ENCODE assay signal across 21 cellular contexts in genomic region chr1:47137178-47137577, GRCh38. TPM values are rescaled to one million over a fixed set of nuclear protein-coding genes. Genes with fewer than 3 reads are reported as not detected.
A peak's percentile ranks its signal among the peaks of the same experiment; 100 is the strongest.
DNase-seq lines count a peak whose midpoint lies in the region; ATAC-seq and TF ChIP-seq lines count a peak whose summit lies in the region.
"Had no signal": no experiment of that assay in that cellular context is flagged by ENCODE, and none has a peak within 500 bp of the region (broad histone marks: within the 10 kb centered on the region; RNA-seq: fewer than 3 reads in every experiment).

CYP4A22 (plus strand) TSS chr1:47137441; CDS start chr1:47137486, 45 bp downstream.

- H3K4me1 ChIP-seq in right lobe of liver (peaks cover 0 to 15% (median 3%) of the 10 kb centered on the region in 4 donors), neuronal stem cell (ENCODE audit: control insufficient read depth in 2 of 2, insufficient read depth in 1 of 2, low read depth in 1 of 2, low read length in 2 of 2) (no peaks in the 10 kb centered on the region), prostate gland (replicated peaks) (no peaks in the 10 kb centered on the region)
- H3K4me1 ChIP-seq: BE2C, BLaER1, Caco-2 had no signal

- peak within 1 kb of the TSS; percentile 57 for H3K23ac ChIP-seq in neuronal stem cell (ENCODE audit: low read depth, low read length, poor library complexity)

- no peak within 1 kb of the TSS for H4K8ac ChIP-seq in neuronal stem cell (ENCODE audit: low read depth, low read length)

- peak within 1 kb of the TSS; percentile 30 for H3K9ac ChIP-seq in neuronal stem cell (ENCODE audit: low read depth, low read length, poor library complexity)
- H3K9ac ChIP-seq: BLaER1 had no signal

- peak within 1 kb of the TSS in 1 of 3 donors; percentile 60 for H3K4me3 ChIP-seq in right lobe of liver
- H3K4me3 ChIP-seq in neuronal stem cell (ENCODE audit: low read length in 2 of 2): no peak within 1 kb of the TSS
- no peak within 1 kb of the TSS for H3K4me3 ChIP-seq in prostate gland
- H3K4me3 ChIP-seq: BLaER1 had no signal

- intact Hi-C loops in right lobe of liver (cut with DNase I) (no loop called here), prostate gland (cut with DNase I) (no loop called here)

- H3K79me1 ChIP-seq in neuronal stem cell (ENCODE audit: low read depth, low read length): no peaks in the 10 kb centered on the region

- no peak within 1 kb of the TSS for H3K27ac Mint-ChIP-seq in stimulated activated effector memory CD8-positive, alpha-beta T cell treated with anti-CD3 and anti-CD28 coated beads, Interleukin-12 subunit alpha, Interleukin-12 subunit beta, amount 100 ng/mL, for 72 hours
- H3K27ac Mint-ChIP-seq: CD14-positive monocyte; CD4-positive, alpha-beta memory T cell; CD4-positive, CD25-positive, alpha-beta regulatory T cell; CD8-positive, alpha-beta memory T cell had no signal

- H3K9me3 Mint-ChIP-seq in stimulated activated effector memory CD8-positive, alpha-beta T cell treated with anti-CD3 and anti-CD28 coated beads, Interleukin-12 subunit alpha, Interleukin-12 subunit beta, amount 100 ng/mL, for 72 hours: no peaks in the 10 kb centered on the region

- no peaks in the 10 kb centered on the region for H3K4me1 Mint-ChIP-seq in stimulated activated effector memory CD8-positive, alpha-beta T cell treated with anti-CD3 and anti-CD28 coated beads, Interleukin-12 subunit alpha, Interleukin-12 subunit beta, amount 100 ng/mL, for 72 hours
- H3K4me1 Mint-ChIP-seq: CD14-positive monocyte; CD4-positive, alpha-beta memory T cell; CD4-positive, CD25-positive, alpha-beta regulatory T cell; CD8-positive, alpha-beta memory T cell had no signal

- H3K36me3 Mint-ChIP-seq in stimulated activated effector memory CD8-positive, alpha-beta T cell treated with anti-CD3 and anti-CD28 coated beads, Interleukin-12 subunit alpha, Interleukin-12 subunit beta, amount 100 ng/mL, for 72 hours: no peaks in the 10 kb centered on the region
- H3K36me3 Mint-ChIP-seq: CD14-positive monocyte; CD4-positive, alpha-beta memory T cell; CD4-positive, CD25-positive, alpha-beta regulatory T cell; CD8-positive, alpha-beta memory T cell had no signal

- no peak within 1 kb of the TSS for H3K4ac ChIP-seq in neuronal stem cell (ENCODE audit: low read length)

- H2BK12ac ChIP-seq in neuronal stem cell (ENCODE audit: low read length): no peak within 1 kb of the TSS

- H2AK5ac ChIP-seq in neuronal stem cell (ENCODE audit: low read depth, low read length): no peak within 1 kb of the TSS

- DNase-seq in left lobe of liver (ENCODE audit: low spot score): peak; percentile 86
- peak in 2 of 3 donors; percentile 24 to 84 for DNase-seq in right lobe of liver
- DNase-seq in neuronal stem cell (ENCODE audit: low spot score): no peak
- no peak for DNase-seq in RPMI8226
- no peak for DNase-seq in prostate gland (ENCODE audit: low spot score)
- no peak for DNase-seq in stimulated activated effector memory CD8-positive, alpha-beta T cell treated with anti-CD3 and anti-CD28 coated beads, Interleukin-12 subunit alpha, Interleukin-12 subunit beta, amount 100 ng/mL, for 72 hours (ENCODE audit: low spot score in 2 of 2)
- DNase-seq: 8988T; ACHN; BE2C; C1 segment of cervical spinal cord; Caco-2; Calu3; CD4-positive, alpha-beta memory T cell; CD4-positive, CD25-positive, alpha-beta regulatory T cell; CD8-positive, alpha-beta memory T cell; DMS79 treated with DMSO at 0.1 percent for 48 hours; GF-D8 had no signal

- H2BK5ac ChIP-seq in neuronal stem cell (ENCODE audit: low read length): no peak within 1 kb of the TSS

- no peak within 1 kb of the TSS for H2BK15ac ChIP-seq in neuronal stem cell (ENCODE audit: low read length)

- TF ChIP-seq POLR2A in right lobe of liver (IDR thresholded peaks at IDR 0.05): no peak
- no peak for TF ChIP-seq POLR2A in prostate gland (IDR thresholded peaks at IDR 0.05)

- H3K36me3 ChIP-seq in right lobe of liver: peaks cover 0 to 15% (median 0%) of the 10 kb centered on the region in 4 donors
- H3K36me3 ChIP-seq in neuronal stem cell (replicated peaks in 1 of 2; ENCODE audit: control insufficient read depth in 2 of 2, insufficient read depth in 2 of 2, low read length in 2 of 2): no peaks in the 10 kb centered on the region
- no peaks in the 10 kb centered on the region for H3K36me3 ChIP-seq in prostate gland
- H3K36me3 ChIP-seq: BE2C, BLaER1 had no signal

- H3K18ac ChIP-seq in neuronal stem cell (ENCODE audit: low read length): peak within 1 kb of the TSS; percentile 57

- no peak within 1 kb of the TSS for H2AFZ ChIP-seq in neuronal stem cell (ENCODE audit: low read length)

- no peak within 1 kb of the TSS for H3K14ac ChIP-seq in neuronal stem cell (ENCODE audit: low read length)

- H3K4me2 ChIP-seq in neuronal stem cell (ENCODE audit: insufficient read depth, low read length, poor library complexity, severe bottlenecking): no peak within 1 kb of the TSS
- H3K4me2 ChIP-seq: BLaER1 had no signal

- 10% methylated on average over 2 of the region's 6 CpGs for WGBS in right lobe of liver (ENCODE audit: insufficient coverage, low coverage, low lambda C conversion rate, missing lambda C conversion rate)
- no CpG with 5 or more reads among the region's 6 CpGs for WGBS in neuronal stem cell (ENCODE audit: extremely low coverage in 2 of 2, insufficient read length in 2 of 2, insufficient replicate concordance in 1 of 2), 2 donors
- WGBS in prostate gland: 81% methylated on average over 6 of the region's 6 CpGs

- H2BK120ac ChIP-seq in neuronal stem cell (ENCODE audit: low read depth, low read length): no peak within 1 kb of the TSS

- no peaks in the 10 kb centered on the region for H3K27me3 ChIP-seq in right lobe of liver
- H3K27me3 ChIP-seq in neuronal stem cell (ENCODE audit: control insufficient read depth in 3 of 3, insufficient read depth in 3 of 3, low read depth in 1 of 3, low read length in 3 of 3): no peaks in the 10 kb centered on the region
- H3K27me3 ChIP-seq in prostate gland (replicated peaks; ENCODE audit: insufficient read depth): no peaks in the 10 kb centered on the region
- H3K27me3 ChIP-seq: BE2C, BLaER1 had no signal

- no peak for TF ChIP-seq CTCF in right lobe of liver (IDR thresholded peaks at IDR 0.05)
- no peak for TF ChIP-seq CTCF in prostate gland (IDR thresholded peaks at IDR 0.05)

- no peaks in the 10 kb centered on the region for H3K9me3 ChIP-seq in right lobe of liver
- H3K9me3 ChIP-seq in neuronal stem cell (replicated peaks in 1 of 2; ENCODE audit: control insufficient read depth in 2 of 2, insufficient read depth in 1 of 2, low read depth in 1 of 2, low read length in 2 of 2): no peaks in the 10 kb centered on the region
- no peaks in the 10 kb centered on the region for H3K9me3 ChIP-seq in prostate gland
- H3K9me3 ChIP-seq: BE2C, BLaER1, Caco-2 had no signal

- no peak within 1 kb of the TSS for H3K4me3 Mint-ChIP-seq in stimulated activated effector memory CD8-positive, alpha-beta T cell treated with anti-CD3 and anti-CD28 coated beads, Interleukin-12 subunit alpha, Interleukin-12 subunit beta, amount 100 ng/mL, for 72 hours
- H3K4me3 Mint-ChIP-seq: CD14-positive monocyte; CD4-positive, alpha-beta memory T cell; CD4-positive, CD25-positive, alpha-beta regulatory T cell; CD8-positive, alpha-beta memory T cell had no signal

- ATAC-seq in left lobe of liver (peak; percentile 81), right lobe of liver (peak; percentile 73 to 88 (median 82))
- no peak for ATAC-seq in stimulated activated effector memory CD8-positive, alpha-beta T cell treated with anti-CD3 and anti-CD28 coated beads, Interleukin-12 subunit alpha, Interleukin-12 subunit beta, amount 100 ng/mL, for 72 hours

- no peak within 1 kb of the TSS for H4K91ac ChIP-seq in neuronal stem cell (ENCODE audit: low read depth, low read length, poor library complexity)

- peak within 1 kb of the TSS in 2 of 3 donors; percentile 24 to 84 for H3K27ac ChIP-seq in right lobe of liver
- no peak within 1 kb of the TSS for H3K27ac ChIP-seq in neuronal stem cell (replicated peaks; ENCODE audit: low read length)
- H3K27ac ChIP-seq in prostate gland: no peak within 1 kb of the TSS
- H3K27ac ChIP-seq: BLaER1 had no signal

RNA-seq across cellular contexts. Expression of gene CYP4A22, which starts in this region (rescaled TPM):
- total RNA-seq in left lobe of liver: 69.9 TPM
- total RNA-seq in right lobe of liver: 100 to 1,000 TPM in 1 of 6 experiments, 10 to 100 TPM in 5; 17.2 to 159 (median 48.9) TPM
- not detected for polyA plus RNA-seq in neuronal stem cell (2013, experiment 1 of 2)
- not detected for polyA plus RNA-seq in neuronal stem cell (2013, experiment 2 of 2)
- total RNA-seq in prostate gland: not detected
- total RNA-seq: A673; Caco-2; Calu3; CD4-positive, alpha-beta memory T cell; CD4-positive, CD25-positive, alpha-beta regulatory T cell; CD8-positive, alpha-beta memory T cell had no signal
- polyA plus RNA-seq: AG04450; CD14-positive monocyte; CD4-positive, alpha-beta memory T cell; CD4-positive, CD25-positive, alpha-beta regulatory T cell; CD8-positive, alpha-beta memory T cell had no signal

Comparison
In these comparisons a context has a peak if more than half of its experiments do, and no peak if none do; other contexts are left out.
1. RNA of gene CYP4A22 (total RNA-seq): 69.9 TPM in left lobe of liver (single experiment) and 17.2 to 159 TPM in right lobe of liver; not detected in prostate gland; every median in the first group is over 10 times any median in the second.
2. DNase-seq: peak in left lobe of liver (single experiment) and right lobe of liver (2 of 3); none in neuronal stem cell (single experiment), RPMI8226 (single experiment), prostate gland (single experiment) and stimulated activated effector memory CD8-positive, alpha-beta T cell treated with anti-CD3 and anti-CD28 coated beads, Interleukin-12 subunit alpha, Interleukin-12 subunit beta, amount 100 ng/mL, for 72 hours (0 of 2).
3. H3K27ac ChIP-seq: peak in right lobe of liver (2 of 3); none in neuronal stem cell (single experiment) and prostate gland (0 of 2).